ENCODE assay signal across 8 cellular contexts in the genomic region with DNA sequence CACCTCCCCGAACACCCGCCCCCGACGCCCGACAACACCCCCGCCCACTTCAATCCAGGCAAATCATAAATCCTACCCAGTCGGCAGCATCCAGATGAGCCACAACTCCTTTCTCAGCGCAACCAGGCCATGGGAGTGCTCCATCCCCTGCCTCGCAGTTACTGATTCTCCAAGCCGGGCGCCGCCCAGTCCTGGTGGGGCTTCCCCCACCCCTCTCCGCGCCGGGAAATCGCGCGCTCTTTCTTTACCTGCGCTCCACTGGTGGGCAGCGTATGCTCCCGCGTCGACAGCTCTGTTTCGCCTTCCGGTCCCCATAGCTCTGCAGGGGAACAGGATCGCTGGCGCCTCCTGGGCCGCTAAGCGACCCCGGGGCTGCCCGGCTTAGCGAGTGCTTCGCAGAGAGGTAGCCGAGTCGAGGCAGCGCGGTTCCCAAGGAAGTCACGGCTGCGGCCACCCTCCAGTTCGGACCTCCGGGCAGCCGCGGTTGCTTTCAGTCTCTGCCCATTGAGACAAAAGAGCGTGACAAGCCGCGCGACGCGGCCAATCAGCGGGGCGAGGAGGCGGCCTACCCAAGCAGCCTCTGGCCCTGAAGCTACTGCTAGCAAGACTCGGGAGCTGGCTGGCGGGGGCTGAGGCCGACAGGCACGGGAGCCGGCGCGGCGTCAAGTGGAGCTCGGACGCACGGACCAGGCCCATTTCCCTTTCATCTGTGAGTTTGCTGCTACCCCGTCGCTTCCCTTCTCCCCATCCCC. TPM values are rescaled to one million over a fixed set of nuclear protein-coding genes. Genes with fewer than 3 reads are reported as not detected.
DNase-seq lines count a peak whose midpoint lies in the region; ATAC-seq, FAIRE-seq and TF ChIP-seq lines count a peak whose summit lies in the region.

No MANE protein-coding gene starts in this region.

- H3K4me3 ChIP-seq in A549 (peak overlapping the region; percentile 63), WERI-Rb-1 (ENCODE audit: low read depth, low read length) (peak overlapping the region; percentile 61), kidney epithelial cell (ENCODE audit: low read depth, low read length) (peak overlapping the region; percentile 39)

- no peaks in the 10 kb centered on the region for H3K36me3 ChIP-seq in WERI-Rb-1
- H3K36me3 ChIP-seq in kidney epithelial cell (ENCODE audit: control insufficient read depth, insufficient read depth, low read length), result no peaks in the 10 kb centered on the region

- H3K27ac ChIP-seq in A549 (peak overlapping the region; percentile 68 to 90), WERI-Rb-1 (peak overlapping the region; percentile 66)

- H3K9me3 ChIP-seq in A549, result no peaks in the 10 kb centered on the region
- no peaks in the 10 kb centered on the region for H3K9me3 ChIP-seq in WERI-Rb-1 (ENCODE audit: severe bottlenecking)

- 0 out of 3 replicates have a peak, but pooled peaks cover 2% of the 10 kb centered on the region for H3K4me1 ChIP-seq in A549

- no peak for TF ChIP-seq EP300 in A549 (IDR thresholded peaks at IDR 0.05)

- TF ChIP-seq CTCF in A549 (IDR thresholded peaks at IDR 0.05) (no peak), WERI-Rb-1 (IDR thresholded peaks at IDR 0.05; ENCODE audit: low read depth, low read length) (no peak), kidney epithelial cell (IDR thresholded peaks at IDR 0.05; ENCODE audit: insufficient read depth, low read length, poor library complexity, severe bottlenecking) (no peak)

- no peak for FAIRE-seq in A549 (lab: Jason Lieb, UNC)

- no peak for TF ChIP-seq RAD21 in A549 (conservative IDR thresholded peaks at IDR 0.05 in 1 of 2, IDR thresholded peaks at IDR 0.05 in 1 of 2)

- POLR2A ChIA-PET in A549 (lab: Yijun Ruan, JAX), result interaction anchor here (1.1 to 1.2 kb wide), 2 partner anchors 10 to 74 kb away, joined by 4 to 5 read pairs; no protein-coding TSS in a partner anchor

- ATAC-seq in A549 (peak; percentile 85 to 90), GM18508 (IDR thresholded peaks at IDR 0.05; ENCODE audit: insufficient read depth, unreplicated experiment) (peak; percentile 43), HG02938 (IDR thresholded peaks at IDR 0.05; ENCODE audit: unreplicated experiment) (peak; percentile 55)

- H3K27me3 ChIP-seq in WERI-Rb-1 (ENCODE audit: insufficient read depth, low read depth, severe bottlenecking) (no peaks in the 10 kb centered on the region), kidney epithelial cell (ENCODE audit: control insufficient read depth, insufficient read depth, low read length) (no peaks in the 10 kb centered on the region)

- 3% methylated on average over 18 of the region's 65 CpGs for WGBS in A549 (ENCODE audit: missing lambda C conversion rate)

- DNase-seq in A549 (ENCODE audit: low read depth in 1 of 2, low spot score in 1 of 2), result peak; percentile 58 to 75
- DNase-seq in NCI-H2029 (lab: John Stamatoyannopoulos, UW), result peak; percentile 33
- DNase-seq in WERI-Rb-1, result peak; percentile 64
- peak; percentile 58 for DNase-seq in central memory CD4-positive, alpha-beta T cell
- no peak for DNase-seq in kidney epithelial cell (ENCODE audit: low read depth)
- DNase-seq in stimulated activated CD4-positive, alpha-beta T cell treated with anti-CD3 and anti-CD28 coated beads, Interleukin-15, amount 100 ng/mL, for 24 hours, result peak; percentile 75

- peak overlapping the region; percentile 96 for H3K4me2 ChIP-seq in A549

- CTCF ChIA-PET in A549 (lab: Yijun Ruan, JAX), result interaction anchor here (1.0 to 3.3 kb wide), 4 partner anchors 10 to 218 kb away, joined by 3 to 12 read pairs (median 7); no protein-coding TSS in a partner anchor

- TF ChIP-seq POLR2A in A549 (IDR thresholded peaks at IDR 0.05; ENCODE audit: low read length), result peak; percentile 24; the same call in 1 of the 2 replicates

TF ChIP-seq in A549, 52 proteins besides CTCF, POLR2A, EP300 and RAD21:
- TF ChIP-seq, protein P1, sequence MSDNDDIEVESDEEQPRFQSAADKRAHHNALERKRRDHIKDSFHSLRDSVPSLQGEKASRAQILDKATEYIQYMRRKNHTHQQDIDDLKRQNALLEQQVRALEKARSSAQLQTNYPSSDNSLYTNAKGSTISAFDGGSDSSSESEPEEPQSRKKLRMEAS (IDR thresholded peaks at IDR 0.05), result peak; percentile 73
- TF ChIP-seq, protein P2, sequence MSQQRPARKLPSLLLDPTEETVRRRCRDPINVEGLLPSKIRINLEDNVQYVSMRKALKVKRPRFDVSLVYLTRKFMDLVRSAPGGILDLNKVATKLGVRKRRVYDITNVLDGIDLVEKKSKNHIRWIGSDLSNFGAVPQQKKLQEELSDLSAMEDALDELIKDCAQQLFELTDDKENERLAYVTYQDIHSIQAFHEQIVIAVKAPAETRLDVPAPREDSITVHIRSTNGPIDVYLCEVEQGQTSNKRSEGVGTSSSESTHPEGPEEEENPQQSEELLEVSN (IDR thresholded peaks at IDR 0.05; ENCODE audit: borderline replicate concordance, low read depth), result peak; percentile 73
- peak; percentile 13; the same call in 1 of the 2 replicates for TF ChIP-seq PHF8 (IDR thresholded peaks at IDR 0.05; ENCODE audit: borderline replicate concordance, low read depth)
- no peak for TF ChIP-seq ESRRA (IDR thresholded peaks at IDR 0.05; ENCODE audit: borderline replicate concordance, low read length)

RNA-seq across cellular contexts. Expression of a gene that starts 43.7 kb away (rescaled TPM):
- 8.4 and 12.2 TPM in 2 replicates for polyA plus RNA-seq in A549 (2011; rRNA removed)
- polyA plus RNA-seq in A549 (2012; cell fraction: cytosol; rRNA removed), result 4.3 TPM in 2 replicates
- 2.2 and 3.3 TPM in 2 replicates for polyA plus RNA-seq in A549 (2012; cell fraction: nucleus; rRNA removed)
- polyA plus RNA-seq in A549 (2017; fragmentation: RNase III; extraction: RNeasy Plus Mini Kit Qiagen cat#74134 plus additional on column Dnase treatment), result 5.3 to 8.0 TPM (median 6.5 TPM) in 3 replicates
- 1.1 and 1.2 TPM in 2 replicates for polyA minus RNA-seq in A549 (2011; rRNA and poly(A)+ RNA removed)
- 9.2 and 16.2 TPM in 2 replicates for total RNA-seq in kidney epithelial cell
